In genomic region chr18:61606759-61607158, GRCh38 we compare ENCODE assay signal across 8 cellular contexts.
DNase-seq lines count a peak whose midpoint lies in the region; ATAC-seq and TF ChIP-seq lines count a peak whose summit lies in the region.

No MANE protein-coding gene starts in this region.

- peak overlapping the region; percentile 85 for H3K27ac ChIP-seq in GM23248
- H3K27ac ChIP-seq in prostate gland: peak overlapping the region; percentile 25 to 35

- H3K4me1 ChIP-seq in GM23248 (ENCODE audit: insufficient read depth): peaks cover 62% of the 10 kb centered on the region
- no peaks in the 10 kb centered on the region for H3K4me1 ChIP-seq in prostate gland (replicated peaks)

- H3K9me3 Mint-ChIP-seq in activated T-cell treated with anti-CD3 and anti-CD28 coated beads, Interleukin-2, amount 50 U/mL, for 4 hours: no peaks in the 10 kb centered on the region
- no peaks in the 10 kb centered on the region for H3K9me3 Mint-ChIP-seq in activated T-helper 1 cell treated with anti-CD3 and anti-CD28 coated beads, Interleukin-12 subunit alpha, Interleukin-12 subunit beta, Interleukin-2, Interleukin-4 antibody, amounts not matched to agents 30 ng/mL and 10 ng/mL and 1 ng/mL, durations not matched to agents 14 hours and 24 hours and 36 hours

- peak overlapping the region; percentile 77 for H3K9ac ChIP-seq in GM23248

- H3K36me3 ChIP-seq in GM23248 (ENCODE audit: low read depth) (no peaks in the 10 kb centered on the region), prostate gland (no peaks in the 10 kb centered on the region)

- 0% methylated on average over 5 of the region's 5 CpGs for WGBS in GM23248 (ENCODE audit: low coverage in 1 of 2, low lambda C conversion rate in 2 of 2, missing lambda C conversion rate in 2 of 2), 2 experiments
- WGBS in prostate gland: 0% methylated on average over 5 of the region's 5 CpGs

- no peaks in the 10 kb centered on the region for H3K9me3 ChIP-seq in GM23248 (ENCODE audit: low read depth)
- H3K9me3 ChIP-seq in prostate gland: no peaks in the 10 kb centered on the region

- H3K4me3 Mint-ChIP-seq in activated T-cell treated with anti-CD3 and anti-CD28 coated beads, Interleukin-2, amount 50 U/mL, for 4 hours: no peak overlapping the region
- H3K4me3 Mint-ChIP-seq in activated T-helper 1 cell treated with anti-CD3 and anti-CD28 coated beads, Interleukin-12 subunit alpha, Interleukin-12 subunit beta, Interleukin-2, Interleukin-4 antibody, amounts not matched to agents 30 ng/mL and 10 ng/mL and 1 ng/mL, durations not matched to agents 14 hours and 24 hours and 36 hours: no peak overlapping the region

- H3K4me3 ChIP-seq in GM23248 (peak overlapping the region; percentile 71), prostate gland (no peak overlapping the region)

- peaks cover 21% of the 10 kb centered on the region; the same call in 1 of the 2 replicates for H3K79me2 ChIP-seq in GM23248 (ENCODE audit: insufficient read depth)

- H2AFZ ChIP-seq in GM23248: peak overlapping the region; percentile 73

- H3K9me2 ChIP-seq in GM23248 (ENCODE audit: insufficient read depth): no peaks in the 10 kb centered on the region

- peak overlapping the region; percentile 98 for H3K4me2 ChIP-seq in GM23248 (ENCODE audit: unreplicated experiment)

- in situ Hi-C loops in GM23248 (cut with MboI): no loop called here

- peaks cover 21% of the 10 kb centered on the region for H3K27me3 Mint-ChIP-seq in activated T-cell treated with anti-CD3 and anti-CD28 coated beads, Interleukin-2, amount 50 U/mL, for 4 hours (ENCODE audit: low read depth)
- peaks cover 25% of the 10 kb centered on the region for H3K27me3 Mint-ChIP-seq in activated T-helper 1 cell treated with anti-CD3 and anti-CD28 coated beads, Interleukin-12 subunit alpha, Interleukin-12 subunit beta, Interleukin-2, Interleukin-4 antibody, amounts not matched to agents 30 ng/mL and 10 ng/mL and 1 ng/mL, durations not matched to agents 14 hours and 24 hours and 36 hours (ENCODE audit: insufficient read depth)

- ATAC-seq in HG02678 (IDR thresholded peaks at IDR 0.05; ENCODE audit: unreplicated experiment): no peak
- no peak for ATAC-seq in activated T-cell treated with anti-CD3 and anti-CD28 coated beads, Interleukin-2, amount 50 U/mL, for 4 hours

- TF ChIP-seq CTCF in prostate gland (IDR thresholded peaks at IDR 0.05): no peak

- H3K36me3 Mint-ChIP-seq in activated T-cell treated with anti-CD3 and anti-CD28 coated beads, Interleukin-2, amount 50 U/mL, for 4 hours (ENCODE audit: insufficient read depth): no peaks in the 10 kb centered on the region
- H3K36me3 Mint-ChIP-seq in activated T-helper 1 cell treated with anti-CD3 and anti-CD28 coated beads, Interleukin-12 subunit alpha, Interleukin-12 subunit beta, Interleukin-2, Interleukin-4 antibody, amounts not matched to agents 30 ng/mL and 10 ng/mL and 1 ng/mL, durations not matched to agents 14 hours and 24 hours and 36 hours (ENCODE audit: low read depth): no peaks in the 10 kb centered on the region

- peaks cover 68% of the 10 kb centered on the region for H3F3A ChIP-seq in GM23248 (ENCODE audit: insufficient read depth)

- H3K4me1 Mint-ChIP-seq in activated T-cell treated with anti-CD3 and anti-CD28 coated beads, Interleukin-2, amount 50 U/mL, for 4 hours (ENCODE audit: low read depth): no peaks in the 10 kb centered on the region
- H3K4me1 Mint-ChIP-seq in activated T-helper 1 cell treated with anti-CD3 and anti-CD28 coated beads, Interleukin-12 subunit alpha, Interleukin-12 subunit beta, Interleukin-2, Interleukin-4 antibody, amounts not matched to agents 30 ng/mL and 10 ng/mL and 1 ng/mL, durations not matched to agents 14 hours and 24 hours and 36 hours (ENCODE audit: low read depth): no peaks in the 10 kb centered on the region

- H3K27ac Mint-ChIP-seq in activated T-helper 1 cell treated with anti-CD3 and anti-CD28 coated beads, Interleukin-12 subunit alpha, Interleukin-12 subunit beta, Interleukin-2, Interleukin-4 antibody, amounts not matched to agents 30 ng/mL and 10 ng/mL and 1 ng/mL, durations not matched to agents 14 hours and 24 hours and 36 hours: no peak overlapping the region

- H4K20me1 ChIP-seq in GM23248 (ENCODE audit: insufficient read depth): no peaks in the 10 kb centered on the region

- DNase-seq in GM23248 (peak; percentile 94), SW480 (ENCODE audit: low spot score) (peak; percentile 39), globus pallidus (ENCODE audit: low spot score) (peak; percentile 7), prostate gland (ENCODE audit: low spot score) (peak; percentile 71), superior temporal gyrus (ENCODE audit: extremely low spot score) (no peak)
- DNase-seq in activated T-cell treated with anti-CD3 and anti-CD28 coated beads, Interleukin-2, amount 50 U/mL, for 4 hours: no peak
- DNase-seq in activated T-helper 1 cell treated with anti-CD3 and anti-CD28 coated beads, Interleukin-12 subunit alpha, Interleukin-12 subunit beta, Interleukin-2, Interleukin-4 antibody, amounts not matched to agents 30 ng/mL and 10 ng/mL and 1 ng/mL, durations not matched to agents 14 hours and 24 hours and 36 hours (ENCODE audit: low spot score): no peak

- intact Hi-C loops in prostate gland (cut with DNase I): no loop called here
- intact Hi-C loops in activated T-helper 1 cell treated with anti-CD3 and anti-CD28 coated beads, Interleukin-12 subunit alpha, Interleukin-12 subunit beta, Interleukin-2, Interleukin-4 antibody, amounts not matched to agents 30 ng/mL and 10 ng/mL and 1 ng/mL, durations not matched to agents 14 hours and 24 hours and 36 hours (cut with micrococcal nuclease): no loop called here

- no peak for TF ChIP-seq POLR2A in prostate gland (IDR thresholded peaks at IDR 0.05)

- H3K27me3 ChIP-seq in GM23248 (replicated peaks; ENCODE audit: insufficient read depth) (no peaks in the 10 kb centered on the region), prostate gland (replicated peaks; ENCODE audit: insufficient read depth) (no peaks in the 10 kb centered on the region)

Comparison
In these comparisons a context has a peak if more than half of its experiments do, and no peak if none do; other contexts are left out.
1. DNase-seq: peak in GM23248 (single experiment), SW480 (single experiment), globus pallidus (single experiment) and prostate gland (single experiment); none in activated T-cell treated with anti-CD3 and anti-CD28 coated beads, Interleukin-2, amount 50 U/mL, for 4 hours (single experiment), superior temporal gyrus (single experiment) and activated T-helper 1 cell treated with anti-CD3 and anti-CD28 coated beads, Interleukin-12 subunit alpha, Interleukin-12 subunit beta, Interleukin-2, Interleukin-4 antibody, amounts not matched to agents 30 ng/mL and 10 ng/mL and 1 ng/mL, durations not matched to agents 14 hours and 24 hours and 36 hours (single experiment).